Comparison of ENCODE assay signal across 8 cellular contexts in genomic region chr6:7087491-7087979, GRCh38.
A peak's percentile ranks its signal among the peaks of the same experiment; 100 is the strongest.
DNase-seq lines count a peak whose midpoint lies in the region; ATAC-seq and FAIRE-seq lines count a peak whose summit lies in the region.

No MANE protein-coding gene starts in this region.

- no peaks in the 10 kb centered on the region for H3K9me3 ChIP-seq in HUES6 (ENCODE audit: control insufficient read depth, insufficient read depth, low read depth, low read length)

- no peaks in the 10 kb centered on the region for H3K36me3 ChIP-seq in HUES6 (ENCODE audit: control insufficient read depth, insufficient read depth, low read length)

- H3K4me1 ChIP-seq in HUES6 (ENCODE audit: control insufficient read depth, insufficient read depth, low read length) = peaks cover 26% of the 10 kb centered on the region

- H3K27ac ChIP-seq in HUES6 (ENCODE audit: low read depth, low read length) = peak overlapping the region; percentile 44; the same call in 1 of the 2 replicates

- DNase-seq in activated effector memory CD4-positive, alpha-beta T cell treated with anti-CD3 and anti-CD28 coated beads, Interleukin-2, amount 50 U/mL, for 16 hours = peak; percentile 70
- no peak for DNase-seq in activated effector memory CD4-positive, alpha-beta T cell treated with Interleukin-2 at 50 U/mL for 16 hours
- peak; percentile 30 for DNase-seq in stimulated activated naive CD8-positive, alpha-beta T cell treated with anti-CD3 and anti-CD28 coated beads, Interleukin-15, Interleukin-2, amounts not matched to agents 100 U/mL and 50 U/mL, for 24 hours
- no peak for DNase-seq in NCI-H2196 treated with DMSO at 0.1 percent for 48 hours (lab: John Stamatoyannopoulos, UW; ENCODE audit: unreplicated experiment)
- DNase-seq in islet precursor cell = no peak
- DNase-seq in globus pallidus (ENCODE audit: low spot score) = no peak

- peak; percentile 47 for ATAC-seq in stimulated activated naive CD8-positive, alpha-beta T cell treated with anti-CD3 and anti-CD28 coated beads, Interleukin-15, Interleukin-2, amounts not matched to agents 100 U/mL and 50 U/mL, for 24 hours

- peak; percentile 57 for FAIRE-seq in colon (lab: Jason Lieb, UNC)

- H3K27me3 ChIP-seq in HUES6 (ENCODE audit: control insufficient read depth, insufficient read depth, low read length) = no peaks in the 10 kb centered on the region

- peak overlapping the region; percentile 7; the same call in 1 of the 2 replicates for H3K4me3 ChIP-seq in HUES6 (ENCODE audit: low read depth, low read length)

- H3K9ac ChIP-seq in HUES6 (ENCODE audit: low read length) = peak overlapping the region; percentile 5

Comparison
In these comparisons a context has a peak if more than half of its experiments do, and no peak if none do; other contexts are left out.
1. DNase-seq: peak in activated effector memory CD4-positive, alpha-beta T cell treated with anti-CD3 and anti-CD28 coated beads, Interleukin-2, amount 50 U/mL, for 16 hours (single experiment) and stimulated activated naive CD8-positive, alpha-beta T cell treated with anti-CD3 and anti-CD28 coated beads, Interleukin-15, Interleukin-2, amounts not matched to agents 100 U/mL and 50 U/mL, for 24 hours (single experiment); none in activated effector memory CD4-positive, alpha-beta T cell treated with Interleukin-2 at 50 U/mL for 16 hours (single experiment), NCI-H2196 treated with DMSO at 0.1 percent for 48 hours (single experiment), islet precursor cell (single experiment) and globus pallidus (single experiment).